Comparison of ENCODE assay signal across 14 cellular contexts in the genomic region with DNA sequence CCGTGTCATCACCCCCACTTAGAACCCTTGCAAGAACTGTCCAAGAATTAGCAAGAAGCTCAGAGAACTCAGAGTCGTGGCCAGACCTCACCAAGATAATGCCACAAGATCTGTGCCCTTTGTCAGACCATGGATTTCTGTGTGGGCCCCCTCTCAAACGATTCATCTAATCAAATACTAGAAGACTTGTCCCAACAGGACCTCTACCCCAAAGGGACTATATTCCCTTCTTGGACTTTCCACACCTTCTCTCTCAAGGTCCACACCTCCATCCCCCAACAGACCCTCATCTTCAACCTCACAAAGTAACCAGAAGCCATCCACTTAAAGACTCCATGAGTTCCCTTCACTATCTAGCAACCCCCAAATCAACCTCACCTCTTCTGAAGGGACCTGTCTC. TPM values are rescaled to one million over a fixed set of nuclear protein-coding genes. Genes with fewer than 3 reads are reported as not detected.
DNase-seq lines count a peak whose midpoint lies in the region; ATAC-seq, FAIRE-seq and TF ChIP-seq lines count a peak whose summit lies in the region.
"Had no signal": no experiment of that assay in that cellular context is flagged by ENCODE, and none has a peak within 500 bp of the region (broad histone marks: within the 10 kb centered on the region; RNA-seq: fewer than 3 reads in every experiment).

No MANE protein-coding gene starts in this region.

- H3K79me1 ChIP-seq in H1 (ENCODE audit: low read depth, low read length), result peaks cover 12% of the 10 kb centered on the region

- CTCF ChIA-PET in H1 (lab: Charles Lee; ENCODE audit: partially characterized antibody), result interaction anchor here (0.9 to 2.8 kb wide), 7 partner anchors 9 to 142 kb away, joined by 3 to 21 read pairs (median 6); no protein-coding TSS in a partner anchor

- no peak for FAIRE-seq in H1 (lab: Jason Lieb, UNC)
- no peak for FAIRE-seq in GM12891 (lab: Jason Lieb, UNC)

- H3K36me3 ChIP-seq in SU-DHL-6 (ENCODE audit: low read length), result 0 out of 2 replicates have a peak, but pooled peaks cover 4% of the 10 kb centered on the region
- H3K36me3 ChIP-seq in H1 (ENCODE audit: control insufficient read depth in 2 of 4, insufficient read depth in 4 of 4, low read length in 3 of 4), result peaks cover 0 to 8% (median 3%) of the 10 kb centered on the region in 4 experiments; a peak in 2 of 8 replicates
- H3K36me3 ChIP-seq in spleen, result peaks cover 0 to 46% (median 18%) of the 10 kb centered on the region in 6 donors

- no peak overlapping the region for H4K8ac ChIP-seq in H1 (ENCODE audit: extremely low read depth, insufficient read depth, low read length)

- no peak for TF ChIP-seq CTCF in SU-DHL-6 (IDR thresholded peaks at IDR 0.05; ENCODE audit: insufficient read depth, low read length, poor library complexity, severe bottlenecking)
- TF ChIP-seq CTCF in H1 (IDR thresholded peaks at IDR 0.05; ENCODE audit: control extremely low read depth in 1 of 3, insufficient read depth in 1 of 3, low read depth in 1 of 3, low read length in 3 of 3), result no peak
- no peak for TF ChIP-seq CTCF in spleen (IDR thresholded peaks at IDR 0.05 in 8 of 11, conservative IDR thresholded peaks at IDR 0.05 in 3 of 11)

- H3K9me3 ChIP-seq in SU-DHL-6 (ENCODE audit: insufficient read depth, low read length), result no peaks in the 10 kb centered on the region
- no peaks in the 10 kb centered on the region for H3K9me3 ChIP-seq in H1 (ENCODE audit: insufficient read depth in 2 of 2, low read depth in 1 of 2, low read length in 1 of 2)
- H3K9me3 ChIP-seq in spleen, result no peaks in the 10 kb centered on the region

- H3K14ac ChIP-seq in H1 (ENCODE audit: insufficient read length), result no peak overlapping the region

- H2BK5ac ChIP-seq in H1 (ENCODE audit: low read depth, low read length), result 0 out of 2 replicates have a peak overlapping the region, but pooled peaks have one; percentile 9

- no peak overlapping the region for H4K5ac ChIP-seq in H1 (ENCODE audit: insufficient read length, low read depth, low read length)

- no peak overlapping the region for H2BK15ac ChIP-seq in H1 (ENCODE audit: low read length)

- peaks cover 8% of the 10 kb centered on the region; the same call in 1 of the 2 replicates for H3F3A ChIP-seq in SU-DHL-6 (ENCODE audit: insufficient read depth)

- TF ChIP-seq POLR2A in H1 (IDR thresholded peaks at IDR 0.05; ENCODE audit: control extremely low read depth in 1 of 2, low read depth in 2 of 2, low read length in 2 of 2) (no peak), spleen (IDR thresholded peaks at IDR 0.05) (no peak), GM12891 (IDR thresholded peaks at IDR 0.05; ENCODE audit: low read depth, low read length) (no peak)

- 0 out of 2 replicates have a peak, but pooled peaks cover 2% of the 10 kb centered on the region for H3K23me2 ChIP-seq in H1 (ENCODE audit: low read depth, low read length)

- H2BK120ac ChIP-seq in H1 (replicated peaks; ENCODE audit: low read depth, low read length), result no peak overlapping the region

- H2AFZ ChIP-seq in SU-DHL-6 (ENCODE audit: low read depth, low read length, severe bottlenecking) (no peak overlapping the region), H1 (ENCODE audit: low read length) (no peak overlapping the region)

- peaks cover 0 to 5% (median 3%) of the 10 kb centered on the region in 4 experiments; a peak in 5 of 7 replicates for H3K4me1 ChIP-seq in H1 (replicated peaks in 1 of 4; ENCODE audit: control insufficient read depth in 3 of 4, insufficient read depth in 4 of 4, low read length in 3 of 4)
- peaks cover 20 to 47% (median 41%) of the 10 kb centered on the region in 6 donors for H3K4me1 ChIP-seq in spleen

- H3K56ac ChIP-seq in H1 (replicated peaks; ENCODE audit: insufficient read length, low read depth, low read length), result no peak overlapping the region

- H2BK12ac ChIP-seq in H1 (ENCODE audit: low read depth, low read length), result no peak overlapping the region

- H3K27me3 ChIP-seq in SU-DHL-6 (ENCODE audit: low read length) (no peaks in the 10 kb centered on the region), H1 (replicated peaks in 1 of 4; ENCODE audit: control insufficient read depth in 3 of 4, extremely low read depth in 1 of 4, insufficient read depth in 3 of 4, low read length in 3 of 4) (0 out of 7 replicates have a peak, but pooled peaks cover 0 to 2% (median 0%) of the 10 kb centered on the region in 4 experiments), spleen (replicated peaks in 1 of 7) (no peaks in the 10 kb centered on the region)

- no peak overlapping the region for H3K18ac ChIP-seq in H1 (ENCODE audit: extremely low read depth, low read length)

- no peak overlapping the region for H2BK20ac ChIP-seq in H1 (ENCODE audit: low read length)

- no peak for DNase-seq in activated T-cell treated with anti-CD3 and anti-CD28 coated beads, Interleukin-2, amount 50 U/mL, for 24 hours
- no peak for DNase-seq in activated T-cell treated with anti-CD3 and anti-CD28 coated beads for 4 hours
- no peak for DNase-seq in H1 (ENCODE audit: low read depth in 1 of 2, low spot score in 2 of 2)
- no peak for DNase-seq in spleen
- DNase-seq in stimulated activated CD4-positive, alpha-beta T cell treated with anti-CD3 and anti-CD28 coated beads, Interleukin-1b, Interleukin-23, amount 100 ng/mL, for 48 hours, result no peak
- DNase-seq in GM12891 (ENCODE audit: insufficient read length, low spot score), result no peak
- DNase-seq: ACHN; effector CD8-positive, alpha-beta T cell; MM.1S; NCI-H510A treated with DMSO at 0.1 percent for 48 hours; substantia nigra had no signal

- peaks cover 62% of the 10 kb centered on the region for H3K79me2 ChIP-seq in SU-DHL-6 (ENCODE audit: insufficient read depth, low read length)
- peaks cover 0 to 43% of the 10 kb centered on the region in 2 experiments; a peak in 3 of 4 replicates for H3K79me2 ChIP-seq in H1 (ENCODE audit: control insufficient read depth in 1 of 2, insufficient read depth in 2 of 2, low read length in 2 of 2)

- peak overlapping the region; percentile 75 for H3K4me2 ChIP-seq in SU-DHL-6 (ENCODE audit: low read depth, low read length, poor library complexity, severe bottlenecking)
- no peak overlapping the region for H3K4me2 ChIP-seq in H1 (ENCODE audit: insufficient read depth in 1 of 2, low read depth in 2 of 2, low read length in 2 of 2)

- peak overlapping the region; percentile 97 for H3K27ac Mint-ChIP-seq in activated T-cell treated with anti-CD3 and anti-CD28 coated beads, Interleukin-2, amount 50 U/mL, for 24 hours
- peak overlapping the region; percentile 8 for H3K27ac Mint-ChIP-seq in stimulated activated memory B cell treated with anti-CD40 and anti-IgM and Interleukin-4, amounts not matched to agents 10 μg/mL and 1 μg/mL and 100 μg/mL, for 72 hours

- peaks cover 70% of the 10 kb centered on the region for H3K36me3 Mint-ChIP-seq in activated T-cell treated with anti-CD3 and anti-CD28 coated beads, Interleukin-2, amount 50 U/mL, for 24 hours (ENCODE audit: low read depth)
- H3K36me3 Mint-ChIP-seq in stimulated activated memory B cell treated with anti-CD40 and anti-IgM and Interleukin-4, amounts not matched to agents 10 μg/mL and 1 μg/mL and 100 μg/mL, for 72 hours, result peaks cover 13% of the 10 kb centered on the region

- H3K4me3 Mint-ChIP-seq in activated T-cell treated with anti-CD3 and anti-CD28 coated beads, Interleukin-2, amount 50 U/mL, for 24 hours, result peak overlapping the region; percentile 92
- H3K4me3 Mint-ChIP-seq in stimulated activated memory B cell treated with anti-CD40 and anti-IgM and Interleukin-4, amounts not matched to agents 10 μg/mL and 1 μg/mL and 100 μg/mL, for 72 hours, result peak overlapping the region; percentile 1

- no peak overlapping the region for H3K4me3 ChIP-seq in SU-DHL-6 (ENCODE audit: insufficient read depth, low read length, poor library complexity, severe bottlenecking)
- no peak overlapping the region for H3K4me3 ChIP-seq in H1 (ENCODE audit: extremely low read depth in 1 of 4, insufficient read depth in 2 of 4, low read depth in 3 of 4, low read length in 4 of 4)
- H3K4me3 ChIP-seq in spleen, result no peak overlapping the region

- WGBS in H1 (ENCODE audit: extremely low coverage in 1 of 2, insufficient coverage in 1 of 2, insufficient read length in 1 of 2, insufficient replicate concordance in 2 of 2, low coverage in 1 of 2, low lambda C conversion rate in 2 of 2, missing lambda C conversion rate in 1 of 2), 2 experiments, result 89% methylated on average over 3 of the region's 3 CpGs; no CpG with 5 or more reads in 1 of the 2 experiments
- 71 to 93% (median 76%) methylated on average over 3 of the region's 3 CpGs for WGBS in spleen, 5 donors

- intact Hi-C loops in spleen (cut with DNase I; ENCODE audit: low total_unique reads), result no loop called here

- ATAC-seq in stimulated activated memory B cell treated with anti-CD40 and anti-IgM and Interleukin-4, amounts not matched to agents 10 μg/mL and 1 μg/mL and 100 μg/mL, for 72 hours, result no peak
- ATAC-seq: Right ventricle myocardium inferior had no signal

- no peak for TF ChIP-seq RAD21 in H1 (IDR thresholded peaks at IDR 0.05 in 1 of 2, conservative IDR thresholded peaks at IDR 0.05 in 1 of 2; ENCODE audit: low read depth in 2 of 2, low read length in 2 of 2)

- H3K27ac ChIP-seq in SU-DHL-6 (ENCODE audit: low read depth, low read length) (no peak overlapping the region), H1 (ENCODE audit: low read depth, low read length) (no peak overlapping the region), spleen (no peak overlapping the region)

- no peak overlapping the region for H3K4ac ChIP-seq in H1 (replicated peaks; ENCODE audit: insufficient read length, low read depth, low read length)

- no peak for TF ChIP-seq EP300 in H1 (IDR thresholded peaks at IDR 0.05; ENCODE audit: borderline replicate concordance in 1 of 2, low read depth in 2 of 2, low read length in 2 of 2)

- no peaks in the 10 kb centered on the region for H3K27me3 Mint-ChIP-seq in activated T-cell treated with anti-CD3 and anti-CD28 coated beads, Interleukin-2, amount 50 U/mL, for 24 hours
- H3K27me3 Mint-ChIP-seq in stimulated activated memory B cell treated with anti-CD40 and anti-IgM and Interleukin-4, amounts not matched to agents 10 μg/mL and 1 μg/mL and 100 μg/mL, for 72 hours, result no peaks in the 10 kb centered on the region

- POLR2A ChIA-PET in H1 (lab: Charles Lee; ENCODE audit: partially characterized antibody), result interaction anchor here (1.0 to 1.7 kb wide), 4 partner anchors 9 to 27 kb away, joined by 3 to 10 read pairs (median 4); no protein-coding TSS in a partner anchor

- H3K23ac ChIP-seq in H1 (ENCODE audit: insufficient read length), result no peak overlapping the region

- H3K4me1 Mint-ChIP-seq in activated T-cell treated with anti-CD3 and anti-CD28 coated beads, Interleukin-2, amount 50 U/mL, for 24 hours (ENCODE audit: low read depth), result peaks cover 43% of the 10 kb centered on the region
- H3K4me1 Mint-ChIP-seq in stimulated activated memory B cell treated with anti-CD40 and anti-IgM and Interleukin-4, amounts not matched to agents 10 μg/mL and 1 μg/mL and 100 μg/mL, for 72 hours, result peaks cover 52% of the 10 kb centered on the region

- no peaks in the 10 kb centered on the region for H3K9me2 ChIP-seq in SU-DHL-6 (replicated peaks; ENCODE audit: insufficient read depth, low read length)

- H3K9me3 Mint-ChIP-seq in activated T-cell treated with anti-CD3 and anti-CD28 coated beads, Interleukin-2, amount 50 U/mL, for 24 hours, result no peaks in the 10 kb centered on the region
- no peaks in the 10 kb centered on the region for H3K9me3 Mint-ChIP-seq in stimulated activated memory B cell treated with anti-CD40 and anti-IgM and Interleukin-4, amounts not matched to agents 10 μg/mL and 1 μg/mL and 100 μg/mL, for 72 hours

- no peak overlapping the region for H4K91ac ChIP-seq in H1 (replicated peaks; ENCODE audit: insufficient read length, low read length)

- H4K20me1 ChIP-seq in SU-DHL-6 (ENCODE audit: low read depth, low read length), result no peaks in the 10 kb centered on the region
- H4K20me1 ChIP-seq in H1 (replicated peaks in 1 of 2; ENCODE audit: control insufficient read depth in 1 of 2, insufficient read depth in 2 of 2, low read length in 2 of 2), result peaks cover 0 to 16% of the 10 kb centered on the region in 2 experiments

- H3K9ac ChIP-seq in SU-DHL-6 (ENCODE audit: low read length) (peak overlapping the region; percentile 21), H1 (replicated peaks in 1 of 4; ENCODE audit: extremely low read depth in 1 of 4, low read depth in 3 of 4, low read length in 3 of 4) (no peak overlapping the region; a peak in 1 of 7 replicates)

- no peak overlapping the region for H2AK5ac ChIP-seq in H1 (ENCODE audit: low read depth, low read length)

RNA-seq across cellular contexts. Expression of gene POLR3H, which starts 2.8 kb away (rescaled TPM):
- 34.5 and 39.2 TPM in 2 replicates for total RNA-seq in H1 (2021; fragmentation: NEBNext Ultra II Directional; extraction: Animal tissue kit (Norgen Biotek cat#: 25700))
- polyA plus RNA-seq in H1 (2011; rRNA removed), result 29.7 and 34.0 TPM in 2 replicates
- 31.1 TPM for polyA plus RNA-seq in H1 (2011; cell fraction: cytosol; rRNA removed)
- polyA plus RNA-seq in H1 (2011; cell fraction: nucleus; rRNA removed), result 26.9 TPM
- 25.7 to 32.5 TPM (median 29.8 TPM) in 4 replicates for polyA plus RNA-seq in H1 (2012, experiment 1 of 2)
- 20.3 TPM for polyA plus RNA-seq in H1 (2012, experiment 2 of 2)
- polyA plus RNA-seq in H1 (2013, experiment 1 of 2), result 15.7 TPM
- 16.1 TPM for polyA plus RNA-seq in H1 (2013, experiment 2 of 2)
- 36.6 and 42.9 TPM in 2 replicates for polyA minus RNA-seq in H1 (2011; rRNA and poly(A)+ RNA removed)
- polyA minus RNA-seq in H1 (2011; cell fraction: cytosol; rRNA and poly(A)+ RNA removed), result 14.5 TPM
- polyA minus RNA-seq in H1 (2011; cell fraction: nucleus; rRNA and poly(A)+ RNA removed), result 24.5 TPM
- total RNA-seq in spleen, result 10 to 100 TPM; 14.4 to 30.9 (median 22.4) TPM
- polyA plus RNA-seq in spleen, result 10 to 100 TPM; 12.6 to 24.3 (median 14.6) TPM
- 15.7 TPM for polyA plus RNA-seq in GM12891 (2012; ENCODE audit: low read depth, missing spikeins)

RNA-seq across cellular contexts. Expression of gene CSDC2, which starts 19.3 kb away (rescaled TPM):
- 2.3 and 2.6 TPM in 2 replicates for total RNA-seq in H1 (2021; fragmentation: NEBNext Ultra II Directional; extraction: Animal tissue kit (Norgen Biotek cat#: 25700))
- polyA plus RNA-seq in H1 (2011; rRNA removed) (2.0 and 3.2 TPM in 2 replicates), spleen (under 1 TPM; 0.37 to 0.73 (median 0.58) TPM)
- 2.0 TPM for polyA plus RNA-seq in H1 (2011; cell fraction: cytosol; rRNA removed)
- polyA plus RNA-seq in H1 (2011; cell fraction: nucleus; rRNA removed), result 7.0 TPM
- polyA plus RNA-seq in H1 (2012, experiment 1 of 2), result 0.91 to 2.2 TPM (median 2.0 TPM) in 4 replicates
- 1.6 TPM for polyA plus RNA-seq in H1 (2012, experiment 2 of 2)
- polyA plus RNA-seq in H1 (2013, experiment 1 of 2), result 2.2 TPM
- polyA plus RNA-seq in H1 (2013, experiment 2 of 2), result 1.9 TPM
- polyA minus RNA-seq in H1 (2011; rRNA and poly(A)+ RNA removed), result 0.56 and 0.88 TPM in 2 replicates
- polyA minus RNA-seq in H1 (2011; cell fraction: cytosol; rRNA and poly(A)+ RNA removed), result 0.66 TPM
- polyA minus RNA-seq in H1 (2011; cell fraction: nucleus; rRNA and poly(A)+ RNA removed), result 1.4 TPM
- total RNA-seq in spleen, result under 1 TPM in 4 of 7 donors, not detected in 3; 0.19 to 0.73 (median 0.28) TPM
- polyA plus RNA-seq in GM12891 (2012; ENCODE audit: low read depth, missing spikeins), result 0.15 TPM

RNA-seq across cellular contexts. Expression of gene PMM1, which starts 48.2 kb away (rescaled TPM):
- total RNA-seq in H1 (2021; fragmentation: NEBNext Ultra II Directional; extraction: Animal tissue kit (Norgen Biotek cat#: 25700)), result 10.8 and 11.3 TPM in 2 replicates
- polyA plus RNA-seq in H1 (2011; rRNA removed) (20.0 and 27.3 TPM in 2 replicates), spleen (10 to 100 TPM; 18.9 to 20.2 (median 20.2) TPM)
- 26.5 TPM for polyA plus RNA-seq in H1 (2011; cell fraction: cytosol; rRNA removed)
- polyA plus RNA-seq in H1 (2011; cell fraction: nucleus; rRNA removed), result 26.4 TPM
- polyA plus RNA-seq in H1 (2012, experiment 1 of 2), result 13.1 to 20.0 TPM (median 18.0 TPM) in 4 replicates
- polyA plus RNA-seq in H1 (2012, experiment 2 of 2), result 19.2 TPM
- 9.3 TPM for polyA plus RNA-seq in H1 (2013, experiment 1 of 2)
- polyA plus RNA-seq in H1 (2013, experiment 2 of 2), result 8.9 TPM
- 6.1 and 10.0 TPM in 2 replicates for polyA minus RNA-seq in H1 (2011; rRNA and poly(A)+ RNA removed)
- polyA minus RNA-seq in H1 (2011; cell fraction: cytosol; rRNA and poly(A)+ RNA removed), result 7.9 TPM
- 7.9 TPM for polyA minus RNA-seq in H1 (2011; cell fraction: nucleus; rRNA and poly(A)+ RNA removed)
- total RNA-seq in spleen, result 10 to 100 TPM; 15.1 to 25.0 (median 15.9) TPM
- polyA plus RNA-seq in GM12891 (2012; ENCODE audit: low read depth, missing spikeins), result 24.1 TPM
